15 cellular contexts compared by ENCODE assay signal in the genomic region with DNA sequence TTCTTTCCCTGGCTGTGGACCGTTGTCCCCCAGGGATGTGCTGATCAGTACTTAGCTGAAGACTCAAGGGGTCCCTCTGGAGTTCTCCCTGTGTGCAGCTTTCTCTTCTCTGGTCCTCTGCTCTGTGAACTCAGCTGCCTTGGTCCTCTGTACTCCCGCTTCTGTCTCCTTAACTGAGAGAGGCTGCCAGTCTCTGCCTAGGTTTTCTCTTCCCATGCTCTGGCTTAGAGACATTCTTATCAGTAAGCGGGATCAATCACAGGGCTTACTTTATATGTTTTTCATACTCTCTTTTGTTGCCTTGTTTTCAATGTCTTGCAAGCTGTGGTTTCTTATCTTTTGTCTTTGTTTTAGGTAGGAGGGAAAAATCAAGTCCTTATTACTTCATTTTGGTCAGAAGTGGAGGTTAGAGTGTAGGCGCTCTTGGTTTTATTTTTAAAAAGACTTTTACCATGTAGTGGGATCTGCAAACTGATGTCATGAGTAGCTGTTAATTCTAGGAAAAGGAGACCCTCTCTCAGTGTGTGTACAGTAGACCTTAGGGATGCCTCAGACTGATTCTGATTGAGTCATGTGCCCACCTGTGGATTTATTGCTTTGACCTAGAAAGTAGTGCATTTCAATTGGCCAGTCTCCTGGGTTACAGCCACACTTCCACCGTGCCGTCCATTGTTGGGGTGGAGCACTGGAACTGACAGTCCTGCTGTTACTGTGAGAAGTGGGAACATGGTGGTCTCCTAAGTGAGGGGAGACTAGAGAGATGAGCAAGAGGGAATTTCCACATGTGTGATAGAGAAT. TPM values are rescaled to one million over a fixed set of nuclear protein-coding genes. Genes with fewer than 3 reads are reported as not detected.
A peak's percentile ranks its signal among the peaks of the same experiment; 100 is the strongest.
DNase-seq lines count a peak whose midpoint lies in the region; ATAC-seq and TF ChIP-seq lines count a peak whose summit lies in the region.
"Had no signal": no experiment of that assay in that cellular context is flagged by ENCODE, and none has a peak within 500 bp of the region (broad histone marks: within the 10 kb centered on the region; RNA-seq: fewer than 3 reads in every experiment).

No MANE protein-coding gene starts in this region.

- no CpG with 5 or more reads among the region's 6 CpGs for WGBS in iPS DF 6.9 (ENCODE audit: insufficient coverage, insufficient read length)

- intact Hi-C loops in activated T-helper 1 cell treated with anti-CD3 and anti-CD28 coated beads, Interleukin-12 subunit alpha, Interleukin-12 subunit beta, Interleukin-2, Interleukin-4 antibody, amounts not matched to agents 30 ng/mL and 10 ng/mL and 1 ng/mL, durations not matched to agents 14 hours and 24 hours and 36 hours (cut with micrococcal nuclease), result no loop called here
- intact Hi-C loops in mucosa of descending colon (cut with DNase I, micrococcal nuclease), result no loop called here
- intact Hi-C loops in Right ventricle myocardium superior (cut with DNase I), result no loop called here

- H3K27ac ChIP-seq in iPS DF 6.9 (ENCODE audit: low read length), result no peak overlapping the region
- H3K27ac ChIP-seq: body of pancreas, C4-2B, pancreas, thoracic aorta had no signal

- H3K27me3 ChIP-seq in iPS DF 6.9 (ENCODE audit: control insufficient read depth, insufficient read depth, low read length), result no peaks in the 10 kb centered on the region
- H3K27me3 ChIP-seq: body of pancreas, pancreas had no signal

- no peak for TF ChIP-seq CTCF in mucosa of descending colon (IDR thresholded peaks at IDR 0.05)

- H3K4me3 Mint-ChIP-seq in activated T-helper 1 cell treated with anti-CD3 and anti-CD28 coated beads, Interleukin-12 subunit alpha, Interleukin-12 subunit beta, Interleukin-2, Interleukin-4 antibody, amounts not matched to agents 30 ng/mL and 10 ng/mL and 1 ng/mL, durations not matched to agents 14 hours and 24 hours and 36 hours, result no peak overlapping the region

- H3K4me3 ChIP-seq in iPS DF 6.9 (ENCODE audit: low read length), result no peak overlapping the region
- no peak overlapping the region for H3K4me3 ChIP-seq in mucosa of descending colon
- H3K4me3 ChIP-seq: body of pancreas, HAP-1, pancreas, thoracic aorta had no signal

- peaks cover 22% of the 10 kb centered on the region for H3K36me3 Mint-ChIP-seq in activated T-helper 1 cell treated with anti-CD3 and anti-CD28 coated beads, Interleukin-12 subunit alpha, Interleukin-12 subunit beta, Interleukin-2, Interleukin-4 antibody, amounts not matched to agents 30 ng/mL and 10 ng/mL and 1 ng/mL, durations not matched to agents 14 hours and 24 hours and 36 hours (ENCODE audit: low read depth)

- H3K4me1 Mint-ChIP-seq in activated T-helper 1 cell treated with anti-CD3 and anti-CD28 coated beads, Interleukin-12 subunit alpha, Interleukin-12 subunit beta, Interleukin-2, Interleukin-4 antibody, amounts not matched to agents 30 ng/mL and 10 ng/mL and 1 ng/mL, durations not matched to agents 14 hours and 24 hours and 36 hours (ENCODE audit: low read depth), result peaks cover 25% of the 10 kb centered on the region

- H3K36me3 ChIP-seq in iPS DF 6.9 (ENCODE audit: control insufficient read depth, insufficient read depth, low read length), result no peaks in the 10 kb centered on the region
- H3K36me3 ChIP-seq in mucosa of descending colon (ENCODE audit: low read depth), result no peaks in the 10 kb centered on the region
- H3K36me3 ChIP-seq: thoracic aorta had no signal

- H3K27me3 Mint-ChIP-seq in activated T-helper 1 cell treated with anti-CD3 and anti-CD28 coated beads, Interleukin-12 subunit alpha, Interleukin-12 subunit beta, Interleukin-2, Interleukin-4 antibody, amounts not matched to agents 30 ng/mL and 10 ng/mL and 1 ng/mL, durations not matched to agents 14 hours and 24 hours and 36 hours (ENCODE audit: insufficient read depth), result no peaks in the 10 kb centered on the region

- ATAC-seq in HG03139 (IDR thresholded peaks at IDR 0.05; ENCODE audit: unreplicated experiment) (no peak), mucosa of descending colon (no peak), Right ventricle myocardium superior (ENCODE audit: poor library complexity) (no peak)
- ATAC-seq: body of pancreas, esophagus mucosa, pancreas had no signal

- no peaks in the 10 kb centered on the region for H3K4me1 ChIP-seq in iPS DF 6.9 (ENCODE audit: control insufficient read depth, insufficient read depth, low read length)
- no peaks in the 10 kb centered on the region for H3K4me1 ChIP-seq in mucosa of descending colon (ENCODE audit: low read depth)
- H3K4me1 ChIP-seq: HAP-1 had no signal

- H3K9me3 Mint-ChIP-seq in activated T-helper 1 cell treated with anti-CD3 and anti-CD28 coated beads, Interleukin-12 subunit alpha, Interleukin-12 subunit beta, Interleukin-2, Interleukin-4 antibody, amounts not matched to agents 30 ng/mL and 10 ng/mL and 1 ng/mL, durations not matched to agents 14 hours and 24 hours and 36 hours, result no peaks in the 10 kb centered on the region

- no peaks in the 10 kb centered on the region for H3K9me3 ChIP-seq in iPS DF 6.9 (ENCODE audit: control insufficient read depth, insufficient read depth, low read length)
- no peaks in the 10 kb centered on the region for H3K9me3 ChIP-seq in mucosa of descending colon
- H3K9me3 ChIP-seq: body of pancreas, HAP-1, pancreas, thoracic aorta had no signal

- H3K27ac Mint-ChIP-seq in activated T-helper 1 cell treated with anti-CD3 and anti-CD28 coated beads, Interleukin-12 subunit alpha, Interleukin-12 subunit beta, Interleukin-2, Interleukin-4 antibody, amounts not matched to agents 30 ng/mL and 10 ng/mL and 1 ng/mL, durations not matched to agents 14 hours and 24 hours and 36 hours, result peak overlapping the region; percentile 65

- DNase-seq in stimulated activated CD4-positive, alpha-beta T cell treated with anti-CD3 and anti-CD28 coated beads, Interleukin-15, amount 100 ng/mL, for 24 hours, result peak; percentile 11
- DNase-seq in stimulated activated CD4-positive, alpha-beta T cell treated with anti-CD3 and anti-CD28 coated beads, Interleukin-2, amount 100 ng/mL, for 48 hours, result no peak
- DNase-seq in activated T-helper 1 cell treated with anti-CD3 and anti-CD28 coated beads, Interleukin-12 subunit alpha, Interleukin-12 subunit beta, Interleukin-2, Interleukin-4 antibody, amounts not matched to agents 30 ng/mL and 10 ng/mL and 1 ng/mL, durations not matched to agents 14 hours and 24 hours and 36 hours (ENCODE audit: low spot score), result no peak
- DNase-seq in iPS DF 6.9 (ENCODE audit: low read depth, low spot score) (peak; percentile 33), UCSD-AML1 (lab: John Stamatoyannopoulos, UW; ENCODE audit: unreplicated experiment) (no peak), mucosa of descending colon (no peak), Right ventricle myocardium superior (no peak)
- DNase-seq: body of pancreas, pancreas, SIG-M5 had no signal

RNA-seq across cellular contexts. Expression of a gene that starts 46.6 kb away (rescaled TPM):
- total RNA-seq in activated T-helper 1 cell treated with anti-CD3 and anti-CD28 coated beads, Interleukin-12 subunit alpha, Interleukin-12 subunit beta, Interleukin-2, Interleukin-4 antibody, amounts not matched to agents 30 ng/mL and 10 ng/mL and 1 ng/mL, durations not matched to agents 14 hours and 24 hours and 36 hours, result 61.8 and 69.3 TPM in 2 replicates
- total RNA-seq in mucosa of descending colon, result 100 to 1,000 TPM in 1 of 3 donors, 10 to 100 TPM in 2; 67.2 to 126 (median 98.1) TPM
- 36.3 TPM for total RNA-seq in Right ventricle myocardium superior

RNA-seq across cellular contexts. Expression of a gene that starts 46.7 kb away (rescaled TPM):
- total RNA-seq in activated T-helper 1 cell treated with anti-CD3 and anti-CD28 coated beads, Interleukin-12 subunit alpha, Interleukin-12 subunit beta, Interleukin-2, Interleukin-4 antibody, amounts not matched to agents 30 ng/mL and 10 ng/mL and 1 ng/mL, durations not matched to agents 14 hours and 24 hours and 36 hours, result 18.2 and 20.1 TPM in 2 replicates
- 10 to 100 TPM; 15.2 to 20.2 (median 19.7) TPM for total RNA-seq in mucosa of descending colon
- 34.0 TPM for total RNA-seq in Right ventricle myocardium superior

Comparison
In these comparisons a context has a peak if more than half of its experiments do, and no peak if none do; other contexts are left out.
1. DNase-seq: peak in stimulated activated CD4-positive, alpha-beta T cell treated with anti-CD3 and anti-CD28 coated beads, Interleukin-15, amount 100 ng/mL, for 24 hours (single experiment) and iPS DF 6.9 (single experiment); none in stimulated activated CD4-positive, alpha-beta T cell treated with anti-CD3 and anti-CD28 coated beads, Interleukin-2, amount 100 ng/mL, for 48 hours (0 of 2), activated T-helper 1 cell treated with anti-CD3 and anti-CD28 coated beads, Interleukin-12 subunit alpha, Interleukin-12 subunit beta, Interleukin-2, Interleukin-4 antibody, amounts not matched to agents 30 ng/mL and 10 ng/mL and 1 ng/mL, durations not matched to agents 14 hours and 24 hours and 36 hours (single experiment), UCSD-AML1 (single experiment), mucosa of descending colon (0 of 3) and Right ventricle myocardium superior (single experiment).